ENCODE assay signal across 14 cellular contexts in the genomic region with DNA sequence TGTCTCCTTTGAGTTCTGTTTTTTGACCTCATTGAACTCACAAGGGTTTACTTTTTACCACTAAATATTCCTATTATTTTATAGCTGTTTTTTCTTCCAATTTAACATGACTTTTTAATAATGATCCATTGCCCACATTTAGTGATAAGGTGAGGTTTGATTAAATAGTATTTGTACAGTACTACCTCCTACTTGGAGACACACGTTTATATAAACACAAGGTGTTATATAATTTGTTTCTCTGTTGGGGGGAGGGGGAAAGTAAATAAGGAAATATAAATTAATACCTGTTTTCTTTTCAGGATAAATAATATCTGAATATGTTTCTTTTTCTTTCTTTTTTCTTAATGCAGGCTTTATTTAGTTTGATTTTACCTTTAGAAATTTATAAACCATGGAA.
A peak's percentile ranks its signal among the peaks of the same experiment; 100 is the strongest.
DNase-seq lines count a peak whose midpoint lies in the region; ATAC-seq and TF ChIP-seq lines count a peak whose summit lies in the region.
"Had no signal": no experiment of that assay in that cellular context is flagged by ENCODE, and none has a peak within 500 bp of the region (broad histone marks: within the 10 kb centered on the region; RNA-seq: fewer than 3 reads in every experiment).

No MANE protein-coding gene starts in this region.

- no peak overlapping the region for H2AFZ ChIP-seq in neural cell (ENCODE audit: low read depth, low read length)
- H2AFZ ChIP-seq: GM23338 had no signal

- no peak overlapping the region for H3K4me3 ChIP-seq in neural cell (ENCODE audit: low read length)
- H3K4me3 ChIP-seq in stomach, result no peak overlapping the region
- H3K4me3 ChIP-seq in right atrium auricular region, result no peak overlapping the region
- H3K4me3 ChIP-seq: GM23338 had no signal

- H3K9me3 Mint-ChIP-seq in stimulated activated naive CD8-positive, alpha-beta T cell treated with anti-CD3 and anti-CD28 coated beads, Interleukin-15, Interleukin-2, amounts not matched to agents 100 ng/mL and 50 ng/mL, for 24 hours, result peaks cover 4% of the 10 kb centered on the region
- no peaks in the 10 kb centered on the region for H3K9me3 Mint-ChIP-seq in central memory CD8-positive, alpha-beta T cell
- H3K9me3 Mint-ChIP-seq: CD8-positive, alpha-beta T cell; GM23338; IgD-negative memory B cell had no signal

- H3K9ac ChIP-seq in neural cell (ENCODE audit: low read length), result no peak overlapping the region

- TF ChIP-seq EP300 in neural cell (conservative IDR thresholded peaks at IDR 0.05; ENCODE audit: poor library complexity, severe bottlenecking), result no peak
- no peak for TF ChIP-seq EP300 in stomach (IDR thresholded peaks at IDR 0.05)

- H3F3A ChIP-seq in neural cell (ENCODE audit: insufficient read depth, low read length, poor library complexity, severe bottlenecking), result no peaks in the 10 kb centered on the region

- no peak for DNase-seq in stimulated activated naive CD8-positive, alpha-beta T cell treated with anti-CD3 and anti-CD28 coated beads, Interleukin-15, Interleukin-2, amounts not matched to agents 100 U/mL and 50 U/mL, for 24 hours
- no peak for DNase-seq in central memory CD8-positive, alpha-beta T cell (ENCODE audit: low spot score in 2 of 2)
- DNase-seq in stomach (no peak), right atrium auricular region (ENCODE audit: low spot score) (no peak), NAMALWA (ENCODE audit: low spot score) (no peak)
- DNase-seq in stimulated activated CD4-positive, alpha-beta T cell treated with anti-CD3 and anti-CD28 coated beads, Interleukin-4, amount 100 ng/mL, for 24 hours, result no peak
- DNase-seq: Caco-2; CD8-positive, alpha-beta T cell; H7 had no signal

- H3K4me3 Mint-ChIP-seq in stimulated activated naive CD8-positive, alpha-beta T cell treated with anti-CD3 and anti-CD28 coated beads, Interleukin-15, Interleukin-2, amounts not matched to agents 100 ng/mL and 50 ng/mL, for 24 hours, result no peak overlapping the region
- no peak overlapping the region for H3K4me3 Mint-ChIP-seq in central memory CD8-positive, alpha-beta T cell
- H3K4me3 Mint-ChIP-seq: CD8-positive, alpha-beta T cell; GM23338; IgD-negative memory B cell had no signal

- H3K4me1 Mint-ChIP-seq in stimulated activated naive CD8-positive, alpha-beta T cell treated with anti-CD3 and anti-CD28 coated beads, Interleukin-15, Interleukin-2, amounts not matched to agents 100 ng/mL and 50 ng/mL, for 24 hours (ENCODE audit: low read depth), result peaks cover 85% of the 10 kb centered on the region
- peaks cover 49% of the 10 kb centered on the region for H3K4me1 Mint-ChIP-seq in central memory CD8-positive, alpha-beta T cell

- 28 to 52% (median 36%) methylated on average over 1 of the region's 1 CpG for WGBS in stomach, 5 donors

- H3K27ac Mint-ChIP-seq in stimulated activated naive CD8-positive, alpha-beta T cell treated with anti-CD3 and anti-CD28 coated beads, Interleukin-15, Interleukin-2, amounts not matched to agents 100 ng/mL and 50 ng/mL, for 24 hours, result peak overlapping the region; percentile 29
- H3K27ac Mint-ChIP-seq in central memory CD8-positive, alpha-beta T cell (ENCODE audit: low read depth), result peak overlapping the region; percentile 80
- H3K27ac Mint-ChIP-seq: CD8-positive, alpha-beta T cell had no signal

- H3K36me3 ChIP-seq in neural cell (ENCODE audit: insufficient read depth, low read length) (no peaks in the 10 kb centered on the region), stomach (peaks cover 0 to 4% (median 0%) of the 10 kb centered on the region in 4 donors), right atrium auricular region (no peaks in the 10 kb centered on the region)

- no peak for TF ChIP-seq POLR2A in stomach (IDR thresholded peaks at IDR 0.05)

- H3K27me3 ChIP-seq in neural cell (ENCODE audit: insufficient read depth, low read depth, low read length) (no peaks in the 10 kb centered on the region), stomach (no peaks in the 10 kb centered on the region), right atrium auricular region (no peaks in the 10 kb centered on the region)

- H3K4me1 ChIP-seq in stomach (peaks cover 33 to 91% (median 62%) of the 10 kb centered on the region in 4 donors), right atrium auricular region (peaks cover 0 to 53% of the 10 kb centered on the region in 2 donors)

- H3K36me3 Mint-ChIP-seq in stimulated activated naive CD8-positive, alpha-beta T cell treated with anti-CD3 and anti-CD28 coated beads, Interleukin-15, Interleukin-2, amounts not matched to agents 100 ng/mL and 50 ng/mL, for 24 hours (ENCODE audit: low read depth), result peaks cover 13% of the 10 kb centered on the region
- peaks cover 4% of the 10 kb centered on the region for H3K36me3 Mint-ChIP-seq in central memory CD8-positive, alpha-beta T cell (ENCODE audit: insufficient read depth)
- H3K36me3 Mint-ChIP-seq: CD8-positive, alpha-beta T cell had no signal

- TF ChIP-seq CTCF in neural cell (IDR thresholded peaks at IDR 0.05; ENCODE audit: poor library complexity, severe bottlenecking) (no peak), stomach (IDR thresholded peaks at IDR 0.05) (no peak), right atrium auricular region (IDR thresholded peaks at IDR 0.05) (no peak)

- H3K27me3 Mint-ChIP-seq in stimulated activated naive CD8-positive, alpha-beta T cell treated with anti-CD3 and anti-CD28 coated beads, Interleukin-15, Interleukin-2, amounts not matched to agents 100 ng/mL and 50 ng/mL, for 24 hours, result no peaks in the 10 kb centered on the region
- no peaks in the 10 kb centered on the region for H3K27me3 Mint-ChIP-seq in central memory CD8-positive, alpha-beta T cell
- H3K27me3 Mint-ChIP-seq: IgD-negative memory B cell had no signal

- H3K9me3 ChIP-seq in neural cell (ENCODE audit: low read length) (no peaks in the 10 kb centered on the region), stomach (no peaks in the 10 kb centered on the region), right atrium auricular region (no peaks in the 10 kb centered on the region)
- H3K9me3 ChIP-seq: Caco-2 had no signal

- no peaks in the 10 kb centered on the region for H4K20me1 ChIP-seq in neural cell (ENCODE audit: insufficient read depth)

- no peaks in the 10 kb centered on the region for H3K79me2 ChIP-seq in neural cell (replicated peaks; ENCODE audit: insufficient read depth, low read length)

- intact Hi-C loops in stomach (cut with DNase I; ENCODE audit: low total_unique reads), result no loop called here

- no peak for ATAC-seq in stimulated activated naive CD8-positive, alpha-beta T cell treated with anti-CD3 and anti-CD28 coated beads, Interleukin-15, Interleukin-2, amounts not matched to agents 100 U/mL and 50 U/mL, for 24 hours
- no peak for ATAC-seq in central memory CD8-positive, alpha-beta T cell (replicated peaks; ENCODE audit: extremely low read depth, poor library complexity, severe bottlenecking)
- ATAC-seq: CD8-positive, alpha-beta T cell; GM23338 had no signal

- H3K9me2 ChIP-seq in neural cell (ENCODE audit: insufficient read depth, low read length), result no peaks in the 10 kb centered on the region

- H3K4me2 ChIP-seq in neural cell (ENCODE audit: low read length), result no peak overlapping the region
- H3K4me2 ChIP-seq: GM23338 had no signal

- peak overlapping the region; percentile 91 for H3K27ac ChIP-seq in neural cell (ENCODE audit: low read length)
- peak overlapping the region in 3 of 5 donors; percentile 1 to 76 (median 67) for H3K27ac ChIP-seq in stomach
- no peak overlapping the region for H3K27ac ChIP-seq in right atrium auricular region
- H3K27ac ChIP-seq: C4-2B had no signal

- no peak for TF ChIP-seq RAD21 in neural cell (conservative IDR thresholded peaks at IDR 0.05)

TF ChIP-seq in neural cell, 6 proteins besides CTCF, POLR2A, EP300 and RAD21:
- TF ChIP-seq EZH2 (IDR thresholded peaks at IDR 0.05; ENCODE audit: borderline replicate concordance, insufficient read depth, low read length, poor library complexity, severe bottlenecking), result no peak
- no peak for TF ChIP-seq TAF1 (IDR thresholded peaks at IDR 0.05; ENCODE audit: low read depth)
- no peak for TF ChIP-seq MXI1 (conservative IDR thresholded peaks at IDR 0.05; ENCODE audit: poor library complexity, severe bottlenecking)
- TF ChIP-seq POLR2AphosphoS5 (IDR thresholded peaks at IDR 0.05), result no peak
- TF ChIP-seq, protein P1, sequence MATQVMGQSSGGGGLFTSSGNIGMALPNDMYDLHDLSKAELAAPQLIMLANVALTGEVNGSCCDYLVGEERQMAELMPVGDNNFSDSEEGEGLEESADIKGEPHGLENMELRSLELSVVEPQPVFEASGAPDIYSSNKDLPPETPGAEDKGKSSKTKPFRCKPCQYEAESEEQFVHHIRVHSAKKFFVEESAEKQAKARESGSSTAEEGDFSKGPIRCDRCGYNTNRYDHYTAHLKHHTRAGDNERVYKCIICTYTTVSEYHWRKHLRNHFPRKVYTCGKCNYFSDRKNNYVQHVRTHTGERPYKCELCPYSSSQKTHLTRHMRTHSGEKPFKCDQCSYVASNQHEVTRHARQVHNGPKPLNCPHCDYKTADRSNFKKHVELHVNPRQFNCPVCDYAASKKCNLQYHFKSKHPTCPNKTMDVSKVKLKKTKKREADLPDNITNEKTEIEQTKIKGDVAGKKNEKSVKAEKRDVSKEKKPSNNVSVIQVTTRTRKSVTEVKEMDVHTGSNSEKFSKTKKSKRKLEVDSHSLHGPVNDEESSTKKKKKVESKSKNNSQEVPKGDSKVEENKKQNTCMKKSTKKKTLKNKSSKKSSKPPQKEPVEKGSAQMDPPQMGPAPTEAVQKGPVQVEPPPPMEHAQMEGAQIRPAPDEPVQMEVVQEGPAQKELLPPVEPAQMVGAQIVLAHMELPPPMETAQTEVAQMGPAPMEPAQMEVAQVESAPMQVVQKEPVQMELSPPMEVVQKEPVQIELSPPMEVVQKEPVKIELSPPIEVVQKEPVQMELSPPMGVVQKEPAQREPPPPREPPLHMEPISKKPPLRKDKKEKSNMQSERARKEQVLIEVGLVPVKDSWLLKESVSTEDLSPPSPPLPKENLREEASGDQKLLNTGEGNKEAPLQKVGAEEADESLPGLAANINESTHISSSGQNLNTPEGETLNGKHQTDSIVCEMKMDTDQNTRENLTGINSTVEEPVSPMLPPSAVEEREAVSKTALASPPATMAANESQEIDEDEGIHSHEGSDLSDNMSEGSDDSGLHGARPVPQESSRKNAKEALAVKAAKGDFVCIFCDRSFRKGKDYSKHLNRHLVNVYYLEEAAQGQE (IDR thresholded peaks at IDR 0.05; ENCODE audit: borderline replicate concordance), result no peak
- no peak for TF ChIP-seq SMC3 (conservative IDR thresholded peaks at IDR 0.05; ENCODE audit: poor library complexity)
TF ChIP-seq in neural cell: peak in this region for 0.

Comparison
In these comparisons a context has a peak if more than half of its experiments do, and no peak if none do; other contexts are left out.
1. H3K27ac ChIP-seq: peak in neural cell (single experiment) and stomach (3 of 5); none in right atrium auricular region (0 of 2).